In genomic region chr17:8689916-8690315, GRCh38 we compare ENCODE assay signal across 20 cellular contexts. TPM values are rescaled to one million over a fixed set of nuclear protein-coding genes. Genes with fewer than 3 reads are reported as not detected.
DNase-seq lines count a peak whose midpoint lies in the region; ATAC-seq and TF ChIP-seq lines count a peak whose summit lies in the region.
"Not testable (repeated sequence)": the region's sequence is repeated elsewhere in the genome, so short reads cannot be mapped to it uniquely, and the experiment has no call there.
"Had no signal": no experiment of that assay in that cellular context is flagged by ENCODE, and none has a peak within 500 bp of the region (broad histone marks: within the 10 kb centered on the region; RNA-seq: fewer than 3 reads in every experiment).

No MANE protein-coding gene starts in this region.

- not testable (repeated sequence) for H3K9me3 Mint-ChIP-seq in endodermal cell

- H3K27ac Mint-ChIP-seq in endodermal cell, result not testable (repeated sequence)

- not testable (repeated sequence) for H3K27me3 Mint-ChIP-seq in endodermal cell (ENCODE audit: insufficient read depth)

- not testable (repeated sequence) for H3K9ac ChIP-seq in endodermal cell (ENCODE audit: extremely low read depth, low read length, poor library complexity, severe bottlenecking)

- H3K27ac ChIP-seq in C4-2B (peak overlapping the region; percentile 5; the same call in 1 of the 2 replicates), thoracic aorta (peak overlapping the region; percentile 49 to 85), tibial artery (peak overlapping the region; percentile 76 to 77)
- H3K27ac ChIP-seq in coronary artery; endodermal cell (ENCODE audit: low read depth, low read length): not testable (repeated sequence)

- intact Hi-C loops in sciatic nerve (cut with DNase I); tibial artery (cut with DNase I; ENCODE audit: low total_unique reads): not testable (repeated sequence)

- H3K4me1 ChIP-seq in endodermal cell (ENCODE audit: control insufficient read depth, insufficient read depth, low read length), result not testable (repeated sequence)
- H3K4me1 ChIP-seq in thoracic aorta (ENCODE audit: control insufficient read depth in 1 of 2, low read depth in 2 of 2) (peaks cover 22 to 60% of the 10 kb centered on the region in 2 donors), tibial artery (peaks cover 0 to 58% (median 15%) of the 10 kb centered on the region in 4 donors)

- ATAC-seq in sciatic nerve; thoracic aorta (ENCODE audit: insufficient number of reproducible peaks, low FRiP score, low read depth): not testable (repeated sequence)

- H3K4me1 Mint-ChIP-seq in endodermal cell, result not testable (repeated sequence)

- not testable (repeated sequence) for TF ChIP-seq CTCF in C4-2B (conservative IDR thresholded peaks at IDR 0.05); coronary artery (IDR thresholded peaks at IDR 0.05); endodermal cell (conservative IDR thresholded peaks at IDR 0.05); thoracic aorta (IDR thresholded peaks at IDR 0.05); tibial artery (IDR thresholded peaks at IDR 0.05)

- not testable (repeated sequence) for H3K4me3 ChIP-seq in coronary artery; endodermal cell (ENCODE audit: low read length); thoracic aorta; tibial artery

- not testable (repeated sequence) for H3K27me3 ChIP-seq in endodermal cell (ENCODE audit: control insufficient read depth, insufficient read depth, low read length, poor library complexity, severe bottlenecking); thoracic aorta (replicated peaks; ENCODE audit: insufficient read depth); tibial artery

- H3K9me3 ChIP-seq in endodermal cell (ENCODE audit: control insufficient read depth, low read length); thoracic aorta; tibial artery: not testable (repeated sequence)

- DNase-seq in coronary artery (ENCODE audit: low spot score) (peak; percentile 45), endodermal cell (peak; percentile 24), islet precursor cell (peak; percentile 15), sciatic nerve (ENCODE audit: low spot score) (peak; percentile 22), tibial artery (peak in 1 of 2 donors; percentile 33)
- DNase-seq in thoracic aorta (ENCODE audit: low spot score), result not testable (repeated sequence)

- WGBS in endodermal cell (ENCODE audit: insufficient coverage in 1 of 2, insufficient read length in 1 of 2), 2 experiments, result 95 to 96% methylated on average over 11 to 17 of the region's 17 CpGs

- not testable (repeated sequence) for H3K4me3 Mint-ChIP-seq in endodermal cell

- H3K36me3 ChIP-seq in endodermal cell (ENCODE audit: control insufficient read depth, insufficient read depth, low read length); thoracic aorta; tibial artery: not testable (repeated sequence)

- not testable (repeated sequence) for H3K36me3 Mint-ChIP-seq in endodermal cell (ENCODE audit: low read depth)

RNA-seq across cellular contexts. Expression of gene CCDC42, which starts 54.7 kb away (rescaled TPM):
- not detected for total RNA-seq in endodermal cell
- not detected for polyA plus RNA-seq in endodermal cell (2013, experiment 1 of 2)
- 0.21 TPM for polyA plus RNA-seq in endodermal cell (2013, experiment 2 of 2)
- total RNA-seq in sciatic nerve, result not detected
- total RNA-seq in thoracic aorta, result not detected
- total RNA-seq: A172; A673; Caco-2; Calu3; CD4-positive, alpha-beta T cell; CD4-positive, CD25-positive, alpha-beta regulatory T cell; Daoy had no signal
- polyA plus RNA-seq: A549; AG04450; BJ; CD14-positive monocyte; CD4-positive, alpha-beta memory T cell; CD8-positive, alpha-beta memory T cell had no signal

RNA-seq across cellular contexts. Expression of gene MYH10, which starts 59.4 kb away (rescaled TPM):
- total RNA-seq in endodermal cell (100 to 1,000 TPM; 251 to 257 TPM), sciatic nerve (75.7 TPM), thoracic aorta (1,000 to 10,000 TPM; 1,436 to 1,719 TPM)
- polyA plus RNA-seq in endodermal cell (2013, experiment 1 of 2), result 154 TPM
- 145 TPM for polyA plus RNA-seq in endodermal cell (2013, experiment 2 of 2)

Comparison
In these comparisons a context has a peak if more than half of its experiments do, and no peak if none do; other contexts are left out.
1. RNA of gene MYH10, which starts 59.4 kb away (total RNA-seq): 1,436 to 1,719 TPM in thoracic aorta; 251 to 257 TPM in endodermal cell and 75.7 TPM in sciatic nerve (single experiment); every median in the first group is over 4 times any median in the second.